Comparison of ENCODE assay signal across 1 cellular context in the genomic region with DNA sequence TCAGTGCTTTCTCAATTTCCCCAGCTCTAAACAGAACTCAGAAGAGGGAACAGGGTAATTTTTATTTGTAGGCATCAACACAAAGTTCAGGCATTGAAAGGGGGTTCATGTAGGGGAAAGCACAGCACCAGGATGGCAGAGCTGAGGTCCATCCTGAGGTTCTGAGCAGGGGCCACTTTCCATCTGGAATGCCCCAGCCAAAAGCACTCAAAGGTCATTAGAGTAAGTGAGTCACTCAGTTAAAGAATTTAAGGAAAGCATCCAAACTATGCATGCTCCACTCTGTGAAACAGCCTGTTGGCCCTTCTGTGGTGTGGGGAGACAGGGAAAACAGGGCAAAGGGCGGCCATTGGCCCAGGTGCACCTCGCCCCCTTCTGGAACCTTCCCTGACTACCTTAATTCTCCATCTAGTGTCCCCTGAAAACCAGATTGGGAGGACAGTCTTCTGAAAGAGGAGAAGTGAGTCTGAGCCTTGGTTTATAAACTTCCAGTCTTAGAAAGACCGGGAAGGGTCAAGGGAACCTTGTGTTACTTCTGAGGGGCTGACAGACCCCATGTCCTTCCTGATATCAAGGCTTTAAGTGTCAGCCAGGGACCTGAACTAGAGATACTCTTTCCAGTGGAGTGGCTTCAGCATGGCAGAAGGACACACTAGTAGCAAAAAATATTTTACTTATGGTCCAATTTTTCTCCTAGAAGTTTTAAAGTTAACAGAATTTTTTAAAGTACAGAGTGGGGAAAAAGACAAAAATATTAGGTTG.
TF ChIP-seq lines count a peak whose summit lies in the region.

No MANE protein-coding gene starts in this region.

TF ChIP-seq in liver, 16 proteins besides CTCF, POLR2A, EP300 and RAD21 (continued from another document):
- TF ChIP-seq REST (IDR thresholded peaks at IDR 0.05), result peak; percentile 87
- no peak for TF ChIP-seq FOXA2 (IDR thresholded peaks at IDR 0.05)
- peak; percentile 63 to 94 for TF ChIP-seq RXRA (IDR thresholded peaks at IDR 0.05)
- peak; percentile 69 to 89 for TF ChIP-seq HNF4A (conservative IDR thresholded peaks at IDR 0.05)
- peak; percentile 74 for TF ChIP-seq SP1 (IDR thresholded peaks at IDR 0.05)
- TF ChIP-seq EGR1 (IDR thresholded peaks at IDR 0.05; ENCODE audit: low read depth in 2 of 2), result peak in 1 of 2 donors; percentile 63
- peak; percentile 92 for TF ChIP-seq YY1 (IDR thresholded peaks at IDR 0.05)
